Comparison of ENCODE assay signal across 13 cellular contexts in the genomic region with DNA sequence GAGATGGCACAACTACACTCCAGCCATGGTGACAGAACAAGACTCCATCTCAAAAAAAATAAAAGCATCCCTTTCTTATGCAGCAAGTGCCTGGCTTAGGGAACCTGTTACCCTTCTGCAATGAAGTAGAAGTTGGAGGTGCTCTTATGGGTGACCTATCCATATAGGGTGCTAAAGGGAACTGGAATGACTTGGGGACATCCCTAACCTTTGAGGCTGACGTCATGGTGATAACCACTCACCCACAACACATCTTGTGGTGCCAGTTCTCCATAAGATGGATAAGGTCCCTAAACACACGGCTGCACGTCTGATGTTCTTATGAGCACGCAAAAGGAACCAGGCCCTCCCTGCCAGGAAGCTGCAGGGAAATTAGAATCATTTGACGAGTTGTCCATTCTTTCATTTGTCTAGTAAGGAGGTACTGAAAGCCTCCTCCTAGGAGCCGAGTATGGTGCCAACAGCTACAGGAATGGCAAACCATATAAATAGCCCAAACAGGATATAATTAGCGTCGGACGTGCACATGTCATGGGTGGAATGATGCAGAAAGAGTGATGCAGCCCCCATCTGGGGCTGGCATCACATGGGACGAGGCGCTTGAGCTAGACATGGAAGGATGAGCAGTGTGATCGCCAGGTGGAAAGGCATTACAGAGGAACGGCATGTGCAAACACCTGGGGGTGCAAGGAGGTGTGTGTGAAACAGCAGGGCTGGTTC. TPM values are rescaled to one million over a fixed set of nuclear protein-coding genes. Genes with fewer than 3 reads are reported as not detected.
DNase-seq lines count a peak whose midpoint lies in the region; ATAC-seq and TF ChIP-seq lines count a peak whose summit lies in the region.
"Had no signal": no experiment of that assay in that cellular context is flagged by ENCODE, and none has a peak within 500 bp of the region (broad histone marks: within the 10 kb centered on the region; RNA-seq: fewer than 3 reads in every experiment).

No MANE protein-coding gene starts in this region.

- no peaks in the 10 kb centered on the region for H3K4me1 ChIP-seq in right cardiac atrium (ENCODE audit: control insufficient read depth, insufficient read depth, low read length)

- H3K36me3 Mint-ChIP-seq in natural killer cell treated with Interleukin-12 subunit alpha and Interleukin-12 subunit beta and Interleukin-15 and Interleukin-18, amount 100 ng/mL, for 72 hours: no peaks in the 10 kb centered on the region
- H3K36me3 Mint-ChIP-seq in natural killer cell: no peaks in the 10 kb centered on the region
- H3K36me3 Mint-ChIP-seq in activated T-helper 17 cell treated with anti-CD3 and anti-CD28 coated beads, Interleukin-2, amount 50 U/mL, for 72 hours (ENCODE audit: low read depth): no peaks in the 10 kb centered on the region
- no peaks in the 10 kb centered on the region for H3K36me3 Mint-ChIP-seq in type B pancreatic cell
- no peaks in the 10 kb centered on the region for H3K36me3 Mint-ChIP-seq in activated T-helper 2 cell treated with anti-CD3 and anti-CD28 coated beads, Interferon-gamma antibody, Interleukin-2, Interleukin-4, amounts not matched to agents 10 μg/mL and 5 μg/mL and 100 μg/mL, durations not matched to agents 14 hours and 24 hours and 36 hours (ENCODE audit: low read depth)
- H3K36me3 Mint-ChIP-seq: CD4-positive, alpha-beta memory T cell had no signal

- H3K4me3 Mint-ChIP-seq in natural killer cell treated with Interleukin-12 subunit alpha and Interleukin-12 subunit beta and Interleukin-15 and Interleukin-18, amount 100 ng/mL, for 72 hours: no peak overlapping the region
- H3K4me3 Mint-ChIP-seq in natural killer cell: no peak overlapping the region
- H3K4me3 Mint-ChIP-seq in activated T-helper 17 cell treated with anti-CD3 and anti-CD28 coated beads, Interleukin-2, amount 50 U/mL, for 72 hours: no peak overlapping the region
- no peak overlapping the region for H3K4me3 Mint-ChIP-seq in type B pancreatic cell
- no peak overlapping the region for H3K4me3 Mint-ChIP-seq in activated T-helper 2 cell treated with anti-CD3 and anti-CD28 coated beads, Interferon-gamma antibody, Interleukin-2, Interleukin-4, amounts not matched to agents 10 μg/mL and 5 μg/mL and 100 μg/mL, durations not matched to agents 14 hours and 24 hours and 36 hours (ENCODE audit: low read depth)
- H3K4me3 Mint-ChIP-seq: CD4-positive, alpha-beta memory T cell had no signal

- no peaks in the 10 kb centered on the region for H3K27me3 ChIP-seq in right cardiac atrium (ENCODE audit: control insufficient read depth, insufficient read depth)
- H3K27me3 ChIP-seq: SJCRH30 had no signal

- no peak for ATAC-seq in natural killer cell treated with Interleukin-12 subunit alpha and Interleukin-12 subunit beta and Interleukin-15 and Interleukin-18, amount 100 ng/mL, for 72 hours
- no peak for ATAC-seq in natural killer cell
- ATAC-seq in activated T-helper 17 cell treated with anti-CD3 and anti-CD28 coated beads, Interleukin-2, amount 50 U/mL, for 72 hours (replicated peaks): peak; percentile 28
- peak in 1 of 2 donors; percentile 52 for ATAC-seq in right cardiac atrium
- ATAC-seq: A549 had no signal

- TF ChIP-seq CTCF in natural killer cell (IDR thresholded peaks at IDR 0.05): no peak
- no peak for TF ChIP-seq CTCF in type B pancreatic cell (conservative IDR thresholded peaks at IDR 0.05)

- DNase-seq in natural killer cell treated with Interleukin-12 subunit alpha and Interleukin-12 subunit beta and Interleukin-15 and Interleukin-18, amount 100 ng/mL, for 72 hours (ENCODE audit: low spot score): peak; percentile 42
- DNase-seq in natural killer cell: no peak
- peak in 1 of 3 donors; percentile 28 for DNase-seq in right cardiac atrium
- no peak for DNase-seq in type B pancreatic cell (ENCODE audit: extremely low spot score, unreplicated experiment)
- DNase-seq in EL: no peak
- DNase-seq in NCI-H82 (lab: John Stamatoyannopoulos, UW): no peak
- no peak for DNase-seq in activated T-helper 2 cell treated with anti-CD3 and anti-CD28 coated beads, Interferon-gamma antibody, Interleukin-2, Interleukin-4, amounts not matched to agents 10 μg/mL and 5 μg/mL and 100 μg/mL, durations not matched to agents 14 hours and 24 hours and 36 hours (ENCODE audit: low spot score)
- DNase-seq: CD4-positive, alpha-beta memory T cell; NCI-H1930; NCI-H510A; SJCRH30 had no signal

- no peaks in the 10 kb centered on the region for H3K9me3 Mint-ChIP-seq in natural killer cell treated with Interleukin-12 subunit alpha and Interleukin-12 subunit beta and Interleukin-15 and Interleukin-18, amount 100 ng/mL, for 72 hours
- H3K9me3 Mint-ChIP-seq in natural killer cell (no peaks in the 10 kb centered on the region), type B pancreatic cell (no peaks in the 10 kb centered on the region)
- no peaks in the 10 kb centered on the region for H3K9me3 Mint-ChIP-seq in activated T-helper 17 cell treated with anti-CD3 and anti-CD28 coated beads, Interleukin-2, amount 50 U/mL, for 72 hours
- no peaks in the 10 kb centered on the region for H3K9me3 Mint-ChIP-seq in activated T-helper 2 cell treated with anti-CD3 and anti-CD28 coated beads, Interferon-gamma antibody, Interleukin-2, Interleukin-4, amounts not matched to agents 10 μg/mL and 5 μg/mL and 100 μg/mL, durations not matched to agents 14 hours and 24 hours and 36 hours
- H3K9me3 Mint-ChIP-seq: CD4-positive, alpha-beta memory T cell had no signal

- intact Hi-C loops in natural killer cell (cut with micrococcal nuclease) (no loop called here), right cardiac atrium (cut with DNase I) (loop anchor here in 2 of 4 donors (5.0 kb wide), 2 partner anchors 103 to 113 kb away; no protein-coding TSS in a partner anchor)
- intact Hi-C loops in activated T-helper 2 cell treated with anti-CD3 and anti-CD28 coated beads, Interferon-gamma antibody, Interleukin-2, Interleukin-4, amounts not matched to agents 10 μg/mL and 5 μg/mL and 100 μg/mL, durations not matched to agents 14 hours and 24 hours and 36 hours (cut with micrococcal nuclease): no loop called here

- peak overlapping the region; percentile 9 for H3K27ac ChIP-seq in right cardiac atrium (ENCODE audit: low read length)
- H3K27ac ChIP-seq: SJCRH30 had no signal

- H3K4me1 Mint-ChIP-seq in natural killer cell treated with Interleukin-12 subunit alpha and Interleukin-12 subunit beta and Interleukin-15 and Interleukin-18, amount 100 ng/mL, for 72 hours (ENCODE audit: low read depth in 2 of 2): peaks cover 9 to 12% of the 10 kb centered on the region in 2 donors
- peaks cover 0 to under 1% of the 10 kb centered on the region in 2 donors for H3K4me1 Mint-ChIP-seq in natural killer cell
- no peaks in the 10 kb centered on the region for H3K4me1 Mint-ChIP-seq in activated T-helper 17 cell treated with anti-CD3 and anti-CD28 coated beads, Interleukin-2, amount 50 U/mL, for 72 hours
- peaks cover 19% of the 10 kb centered on the region for H3K4me1 Mint-ChIP-seq in type B pancreatic cell (ENCODE audit: unreplicated experiment)
- peaks cover 8% of the 10 kb centered on the region for H3K4me1 Mint-ChIP-seq in activated T-helper 2 cell treated with anti-CD3 and anti-CD28 coated beads, Interferon-gamma antibody, Interleukin-2, Interleukin-4, amounts not matched to agents 10 μg/mL and 5 μg/mL and 100 μg/mL, durations not matched to agents 14 hours and 24 hours and 36 hours (ENCODE audit: low read depth)

- no peaks in the 10 kb centered on the region for H3K9me3 ChIP-seq in right cardiac atrium (ENCODE audit: control insufficient read depth, low read length)
- H3K9me3 ChIP-seq: A549, SJCRH30 had no signal

- H3K27ac Mint-ChIP-seq in natural killer cell treated with Interleukin-12 subunit alpha and Interleukin-12 subunit beta and Interleukin-15 and Interleukin-18, amount 100 ng/mL, for 72 hours: no peak overlapping the region
- no peak overlapping the region for H3K27ac Mint-ChIP-seq in natural killer cell
- H3K27ac Mint-ChIP-seq in activated T-helper 17 cell treated with anti-CD3 and anti-CD28 coated beads, Interleukin-2, amount 50 U/mL, for 72 hours: no peak overlapping the region
- peak overlapping the region; percentile 22 for H3K27ac Mint-ChIP-seq in type B pancreatic cell
- no peak overlapping the region for H3K27ac Mint-ChIP-seq in activated T-helper 2 cell treated with anti-CD3 and anti-CD28 coated beads, Interferon-gamma antibody, Interleukin-2, Interleukin-4, amounts not matched to agents 10 μg/mL and 5 μg/mL and 100 μg/mL, durations not matched to agents 14 hours and 24 hours and 36 hours

- 53% methylated on average over 13 of the region's 13 CpGs for WGBS in right cardiac atrium

- H3K27me3 Mint-ChIP-seq in natural killer cell treated with Interleukin-12 subunit alpha and Interleukin-12 subunit beta and Interleukin-15 and Interleukin-18, amount 100 ng/mL, for 72 hours: peaks cover 16 to 18% of the 10 kb centered on the region in 2 donors
- H3K27me3 Mint-ChIP-seq in natural killer cell (ENCODE audit: low read depth in 2 of 2) (peaks cover 0 to 5% of the 10 kb centered on the region in 2 donors), type B pancreatic cell (peaks cover 22% of the 10 kb centered on the region)
- H3K27me3 Mint-ChIP-seq in activated T-helper 17 cell treated with anti-CD3 and anti-CD28 coated beads, Interleukin-2, amount 50 U/mL, for 72 hours: peaks cover 5% of the 10 kb centered on the region
- H3K27me3 Mint-ChIP-seq in activated T-helper 2 cell treated with anti-CD3 and anti-CD28 coated beads, Interferon-gamma antibody, Interleukin-2, Interleukin-4, amounts not matched to agents 10 μg/mL and 5 μg/mL and 100 μg/mL, durations not matched to agents 14 hours and 24 hours and 36 hours (ENCODE audit: low read depth): peaks cover 2% of the 10 kb centered on the region
- H3K27me3 Mint-ChIP-seq: CD4-positive, alpha-beta memory T cell had no signal

- H3K4me3 ChIP-seq in right cardiac atrium (ENCODE audit: low read length): no peak overlapping the region
- H3K4me3 ChIP-seq: A549, SJCRH30 had no signal

RNA-seq across cellular contexts. Expression of a gene that starts 52.5 kb away (rescaled TPM):
- 100 to 1,000 TPM in 1 of 2 donors, 10 to 100 TPM in 1; 79.1 to 102 TPM for total RNA-seq in natural killer cell treated with Interleukin-12 subunit alpha and Interleukin-12 subunit beta and Interleukin-15 and Interleukin-18, amount 100 ng/mL, for 72 hours
- 100 to 1,000 TPM; 125 to 141 (median 126) TPM for total RNA-seq in natural killer cell
- 10 to 100 TPM; 54.5 to 55.5 TPM for total RNA-seq in activated T-helper 17 cell treated with anti-CD3 and anti-CD28 coated beads, Interleukin-2, amount 50 U/mL, for 72 hours
- total RNA-seq in right cardiac atrium: 10 to 100 TPM; 25.1 to 32.0 (median 28.1) TPM
- polyA plus RNA-seq in right cardiac atrium: 26.8 TPM
- 26.8 and 56.2 TPM in 2 replicates for total RNA-seq in type B pancreatic cell (ENCODE audit: low replicate concordance)
- 50.7 and 58.0 TPM in 2 replicates for total RNA-seq in activated T-helper 2 cell treated with anti-CD3 and anti-CD28 coated beads, Interferon-gamma antibody, Interleukin-2, Interleukin-4, amounts not matched to agents 10 μg/mL and 5 μg/mL and 100 μg/mL, durations not matched to agents 14 hours and 24 hours and 36 hours
